ENCODE assay signal across 1 cellular context in genomic region chr1:23114424-23115079, GRCh38.
TF ChIP-seq lines count a peak whose summit lies in the region.

No MANE protein-coding gene starts in this region.

TF ChIP-seq in SK-N-SH, 30 proteins besides CTCF, POLR2A, EP300 and RAD21:
- TF ChIP-seq GATA2 (CRISPR knock-in tag; IDR thresholded peaks at IDR 0.05), result no peak
- TF ChIP-seq SIN3A (IDR thresholded peaks at IDR 0.05; ENCODE audit: borderline replicate concordance, low read depth, low read length), result no peak
- TF ChIP-seq RCOR1 (IDR thresholded peaks at IDR 0.05; ENCODE audit: low read length), result no peak
- no peak for TF ChIP-seq CHD2 (IDR thresholded peaks at IDR 0.05; ENCODE audit: low read length, partially characterized antibody)
- no peak for TF ChIP-seq FOXM1 (IDR thresholded peaks at IDR 0.05; ENCODE audit: low read depth)
- TF ChIP-seq TAF1 (IDR thresholded peaks at IDR 0.05; ENCODE audit: borderline replicate concordance, low read depth, low read length), result no peak
- TF ChIP-seq TCF12 (IDR thresholded peaks at IDR 0.05), result no peak
- TF ChIP-seq IRF3 (IDR thresholded peaks at IDR 0.05; ENCODE audit: low read depth, low read length), result no peak
- TF ChIP-seq MAX (IDR thresholded peaks at IDR 0.05; ENCODE audit: low read depth), result no peak
- no peak for TF ChIP-seq SMC3 (IDR thresholded peaks at IDR 0.05; ENCODE audit: low read depth, low read length)
- TF ChIP-seq FOSL2 (IDR thresholded peaks at IDR 0.05; ENCODE audit: borderline replicate concordance, low read depth), result no peak
- TF ChIP-seq NRF1 (IDR thresholded peaks at IDR 0.05; ENCODE audit: low read depth, low read length), result no peak
- TF ChIP-seq RXRA (IDR thresholded peaks at IDR 0.05; ENCODE audit: borderline replicate concordance, low read depth), result no peak
